ENCODE assay signal across 8 cellular contexts in genomic region chr6:166400649-166401250, GRCh38. TPM values are rescaled to one million over a fixed set of nuclear protein-coding genes. Genes with fewer than 3 reads are reported as not detected.
A peak's percentile ranks its signal among the peaks of the same experiment; 100 is the strongest.
DNase-seq lines count a peak whose midpoint lies in the region; ATAC-seq and TF ChIP-seq lines count a peak whose summit lies in the region.
"Not testable (repeated sequence)": the region's sequence is repeated elsewhere in the genome, so short reads cannot be mapped to it uniquely, and the experiment has no call there.

No MANE protein-coding gene starts in this region.

- TF ChIP-seq CTCF in OCI-LY1 (IDR thresholded peaks at IDR 0.05; ENCODE audit: low read length) (peak; percentile 74), lung (IDR thresholded peaks at IDR 0.05; ENCODE audit: control extremely low read depth, extremely low read depth) (peak; percentile 77)

- peak; percentile 78 for DNase-seq in DMS53 (lab: John Stamatoyannopoulos, UW)
- DNase-seq in activated CD8-positive, alpha-beta memory T cell treated with anti-CD3 and anti-CD28 coated beads, Interleukin-2, amount 10 ng/mL, durations not matched to agents 7 days and 5 days = peak; percentile 70
- DNase-seq in epidermal melanocyte (ENCODE audit: insufficient read length, low spot score) = peak; percentile 86
- peak; percentile 69 for DNase-seq in lung (ENCODE audit: low spot score)
- DNase-seq in stimulated activated naive B cell treated with anti-CD40 and anti-IgM and Interleukin-4, amounts not matched to agents 10 μg/mL and 1 μg/mL and 100 μg/mL, for 72 hours = peak; percentile 42

- H3K4me3 Mint-ChIP-seq in activated CD8-positive, alpha-beta memory T cell treated with anti-CD3 and anti-CD28 coated beads, Interleukin-2, amount 10 ng/mL, durations not matched to agents 7 days and 5 days; stimulated activated naive B cell treated with anti-CD40 and anti-IgM and Interleukin-4, amounts not matched to agents 10 μg/mL and 1 μg/mL and 100 μg/mL, for 72 hours: not testable (repeated sequence)

- not testable (repeated sequence) for H2AFZ ChIP-seq in OCI-LY1 (ENCODE audit: low read length)

- 25 to 27% methylated on average over 16 of the region's 16 CpGs for WGBS in lung, 2 donors

- ATAC-seq in GM21576 (IDR thresholded peaks at IDR 0.05; ENCODE audit: unreplicated experiment) = peak; percentile 89
- ATAC-seq in activated CD8-positive, alpha-beta memory T cell treated with anti-CD3 and anti-CD28 coated beads, Interleukin-2, amount 10 ng/mL, durations not matched to agents 7 days and 5 days = peak; percentile 82
- peak; percentile 85 for ATAC-seq in lung (ENCODE audit: insufficient read depth, low FRiP score)
- peak; percentile 73 to 90 for ATAC-seq in stimulated activated naive B cell treated with anti-CD40 and anti-IgM and Interleukin-4, amounts not matched to agents 10 μg/mL and 1 μg/mL and 100 μg/mL, for 72 hours (replicated peaks)

- H3K27ac Mint-ChIP-seq in activated CD8-positive, alpha-beta memory T cell treated with anti-CD3 and anti-CD28 coated beads, Interleukin-2, amount 10 ng/mL, durations not matched to agents 7 days and 5 days; stimulated activated naive B cell treated with anti-CD40 and anti-IgM and Interleukin-4, amounts not matched to agents 10 μg/mL and 1 μg/mL and 100 μg/mL, for 72 hours: not testable (repeated sequence)

- not testable (repeated sequence) for H3K36me3 ChIP-seq in OCI-LY1 (ENCODE audit: insufficient read depth, low read length); lung (ENCODE audit: control insufficient read depth in 2 of 2, insufficient read depth in 2 of 2, low read length in 2 of 2)

- H3K4me1 ChIP-seq in OCI-LY1 (ENCODE audit: insufficient read depth, low read length, severe bottlenecking); lung (ENCODE audit: control insufficient read depth in 2 of 2, insufficient read depth in 2 of 2, low read length in 2 of 2): not testable (repeated sequence)

- not testable (repeated sequence) for H3K27me3 Mint-ChIP-seq in activated CD8-positive, alpha-beta memory T cell treated with anti-CD3 and anti-CD28 coated beads, Interleukin-2, amount 10 ng/mL, durations not matched to agents 7 days and 5 days
- peaks cover 20% of the 10 kb centered on the region in 2 donors for H3K27me3 Mint-ChIP-seq in stimulated activated naive B cell treated with anti-CD40 and anti-IgM and Interleukin-4, amounts not matched to agents 10 μg/mL and 1 μg/mL and 100 μg/mL, for 72 hours

- H3K27ac ChIP-seq in OCI-LY1 (ENCODE audit: low read depth, low read length, poor library complexity, severe bottlenecking); lung (ENCODE audit: low read depth in 1 of 2, low read length in 1 of 2): not testable (repeated sequence)

- not testable (repeated sequence) for H3K9me3 Mint-ChIP-seq in activated CD8-positive, alpha-beta memory T cell treated with anti-CD3 and anti-CD28 coated beads, Interleukin-2, amount 10 ng/mL, durations not matched to agents 7 days and 5 days (ENCODE audit: low read depth); stimulated activated naive B cell treated with anti-CD40 and anti-IgM and Interleukin-4, amounts not matched to agents 10 μg/mL and 1 μg/mL and 100 μg/mL, for 72 hours

- CTCF ChIA-PET in activated CD8-positive, alpha-beta memory T cell treated with anti-CD3 and anti-CD28 coated beads, Interleukin-2, amount 10 ng/mL, durations not matched to agents 7 days and 5 days (lab: Charles Lee) = interaction anchor here (0.6 to 5.5 kb wide), 27 partner anchors 9 to 168 kb away, joined by 3 to 82 read pairs (median 6); no protein-coding TSS in a partner anchor

- H3K4me1 Mint-ChIP-seq in activated CD8-positive, alpha-beta memory T cell treated with anti-CD3 and anti-CD28 coated beads, Interleukin-2, amount 10 ng/mL, durations not matched to agents 7 days and 5 days; stimulated activated naive B cell treated with anti-CD40 and anti-IgM and Interleukin-4, amounts not matched to agents 10 μg/mL and 1 μg/mL and 100 μg/mL, for 72 hours: not testable (repeated sequence)

- H3K9me3 ChIP-seq in OCI-LY1 (ENCODE audit: low read length); lung (ENCODE audit: control insufficient read depth in 2 of 2, insufficient read depth in 1 of 2, low read length in 1 of 2): not testable (repeated sequence)

- H3K4me3 ChIP-seq in OCI-LY1 (ENCODE audit: low read depth, low read length, poor library complexity, severe bottlenecking); lung: not testable (repeated sequence)

- not testable (repeated sequence) for H3K79me2 ChIP-seq in OCI-LY1 (ENCODE audit: insufficient read depth, low read length)

- H3K27me3 ChIP-seq in OCI-LY1 (ENCODE audit: insufficient read depth, low read length); lung (ENCODE audit: control insufficient read depth, insufficient read depth): not testable (repeated sequence)

- H4K20me1 ChIP-seq in OCI-LY1 (ENCODE audit: insufficient read depth, low read length) = not testable (repeated sequence)

- not testable (repeated sequence) for TF ChIP-seq EP300 in Ishikawa (IDR thresholded peaks at IDR 0.05; ENCODE audit: borderline replicate concordance)

- H3K36me3 Mint-ChIP-seq in activated CD8-positive, alpha-beta memory T cell treated with anti-CD3 and anti-CD28 coated beads, Interleukin-2, amount 10 ng/mL, durations not matched to agents 7 days and 5 days; stimulated activated naive B cell treated with anti-CD40 and anti-IgM and Interleukin-4, amounts not matched to agents 10 μg/mL and 1 μg/mL and 100 μg/mL, for 72 hours: not testable (repeated sequence)

- H3K4me2 ChIP-seq in OCI-LY1 (ENCODE audit: low read length) = not testable (repeated sequence)

- H3K9me2 ChIP-seq in OCI-LY1 (ENCODE audit: low read depth, low read length) = not testable (repeated sequence)

- H3F3A ChIP-seq in OCI-LY1 (ENCODE audit: insufficient read depth, low read length) = not testable (repeated sequence)

- peak; percentile 92 for TF ChIP-seq RAD21 in Ishikawa (IDR thresholded peaks at IDR 0.05; ENCODE audit: low read depth)

- not testable (repeated sequence) for H3K9ac ChIP-seq in OCI-LY1 (ENCODE audit: low read length)

RNA-seq across cellular contexts. Expression of gene MPC1, which starts 18.0 kb away (rescaled TPM):
- 10 to 100 TPM; 29.4 to 37.4 TPM for total RNA-seq in activated CD8-positive, alpha-beta memory T cell treated with anti-CD3 and anti-CD28 coated beads, Interleukin-2, amount 10 ng/mL, durations not matched to agents 7 days and 5 days
- total RNA-seq in lung = 10 to 100 TPM; 30.1 to 60.8 TPM
- polyA plus RNA-seq in lung = 100 to 1,000 TPM in 1 of 2 donors, 10 to 100 TPM in 1; 52.3 to 103 TPM

RNA-seq across cellular contexts. Expression of gene SFT2D1, which starts 58.4 kb away (rescaled TPM):
- 10 to 100 TPM; 35.6 to 40.0 TPM for total RNA-seq in activated CD8-positive, alpha-beta memory T cell treated with anti-CD3 and anti-CD28 coated beads, Interleukin-2, amount 10 ng/mL, durations not matched to agents 7 days and 5 days
- total RNA-seq in lung = 10 to 100 TPM; 40.8 to 47.0 TPM
- polyA plus RNA-seq in lung = 10 to 100 TPM; 70.5 to 81.2 TPM
